2 cellular contexts compared by ENCODE assay signal in the genomic region with DNA sequence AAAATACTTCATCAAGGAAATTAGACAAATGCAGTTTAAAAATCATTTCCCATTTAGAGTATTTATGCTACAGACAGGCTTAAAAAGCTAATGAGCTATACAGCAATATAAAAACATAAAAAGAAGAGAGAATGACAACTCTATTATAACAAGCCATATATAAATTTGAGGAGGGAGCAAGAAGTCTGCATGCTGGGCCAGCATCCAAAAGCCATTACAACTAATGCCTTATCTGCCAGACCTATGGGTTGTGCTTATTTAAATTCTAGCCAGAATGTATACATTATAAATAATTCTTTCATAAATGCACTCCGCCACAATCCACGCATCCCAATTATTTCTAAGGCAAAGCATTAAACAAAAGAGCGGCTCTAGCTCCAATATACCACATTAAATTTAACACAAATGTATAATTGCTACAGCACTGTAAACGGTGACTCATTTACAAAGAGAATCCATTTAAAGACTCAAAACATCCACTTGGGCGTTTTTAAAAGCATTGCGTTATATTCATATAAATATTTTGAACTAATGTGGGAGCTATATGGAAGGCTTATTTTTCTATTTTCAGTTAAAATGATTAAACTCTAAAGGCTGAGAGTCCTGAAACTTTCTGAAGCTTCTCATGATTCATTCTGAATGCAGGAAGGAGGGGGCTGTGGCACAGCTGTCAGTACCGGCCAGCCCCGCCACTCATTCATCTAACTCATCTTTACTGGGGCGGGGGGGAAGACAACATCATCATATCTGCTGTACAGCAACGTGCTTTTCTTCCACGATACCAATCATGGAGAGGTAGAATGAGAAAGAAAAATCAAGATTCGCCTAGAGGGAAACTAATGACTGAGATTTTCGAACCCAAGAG.
TF ChIP-seq lines count a peak whose summit lies in the region.

No MANE protein-coding gene starts in this region.

TF ChIP-seq in SK-N-SH, 30 proteins besides CTCF, POLR2A, EP300 and RAD21:
- TF ChIP-seq PBX3 (IDR thresholded peaks at IDR 0.05) (peak; percentile 90), EZH2phosphoT487 (IDR thresholded peaks at IDR 0.05; ENCODE audit: borderline replicate concordance, low read depth) (no peak), SIN3A (IDR thresholded peaks at IDR 0.05; ENCODE audit: borderline replicate concordance, low read depth, low read length) (0 out of 2 replicates have a peak, but pooled peaks have one; percentile 35), TCF12 (IDR thresholded peaks at IDR 0.05) (peak; percentile 48), RCOR1 (IDR thresholded peaks at IDR 0.05; ENCODE audit: low read length) (peak; percentile 16; the same call in 1 of the 2 replicates), CHD2 (IDR thresholded peaks at IDR 0.05; ENCODE audit: low read length, partially characterized antibody) (no peak), JUND (IDR thresholded peaks at IDR 0.05) (peak; percentile 6; the same call in 1 of the 2 replicates)
- TF ChIP-seq, protein P1, sequence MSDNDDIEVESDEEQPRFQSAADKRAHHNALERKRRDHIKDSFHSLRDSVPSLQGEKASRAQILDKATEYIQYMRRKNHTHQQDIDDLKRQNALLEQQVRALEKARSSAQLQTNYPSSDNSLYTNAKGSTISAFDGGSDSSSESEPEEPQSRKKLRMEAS (IDR thresholded peaks at IDR 0.05; ENCODE audit: low read depth), result 0 out of 2 replicates have a peak, but pooled peaks have one; percentile 29
- TF ChIP-seq, protein P2, sequence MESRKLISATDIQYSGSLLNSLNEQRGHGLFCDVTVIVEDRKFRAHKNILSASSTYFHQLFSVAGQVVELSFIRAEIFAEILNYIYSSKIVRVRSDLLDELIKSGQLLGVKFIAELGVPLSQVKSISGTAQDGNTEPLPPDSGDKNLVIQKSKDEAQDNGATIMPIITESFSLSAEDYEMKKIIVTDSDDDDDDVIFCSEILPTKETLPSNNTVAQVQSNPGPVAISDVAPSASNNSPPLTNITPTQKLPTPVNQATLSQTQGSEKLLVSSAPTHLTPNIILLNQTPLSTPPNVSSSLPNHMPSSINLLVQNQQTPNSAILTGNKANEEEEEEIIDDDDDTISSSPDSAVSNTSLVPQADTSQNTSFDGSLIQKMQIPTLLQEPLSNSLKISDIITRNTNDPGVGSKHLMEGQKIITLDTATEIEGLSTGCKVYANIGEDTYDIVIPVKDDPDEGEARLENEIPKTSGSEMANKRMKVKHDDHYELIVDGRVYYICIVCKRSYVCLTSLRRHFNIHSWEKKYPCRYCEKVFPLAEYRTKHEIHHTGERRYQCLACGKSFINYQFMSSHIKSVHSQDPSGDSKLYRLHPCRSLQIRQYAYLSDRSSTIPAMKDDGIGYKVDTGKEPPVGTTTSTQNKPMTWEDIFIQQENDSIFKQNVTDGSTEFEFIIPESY (IDR thresholded peaks at IDR 0.05; ENCODE audit: borderline replicate concordance, low read depth), result no peak

TF ChIP-seq in K562, 482 proteins besides CTCF, POLR2A, EP300 and RAD21:
- TF ChIP-seq NFYB (IDR thresholded peaks at IDR 0.05; ENCODE audit: extremely low read depth, insufficient read length) (no peak), ZNF232 (CRISPR knock-in tag; IDR thresholded peaks at IDR 0.05) (no peak), ZNF584 (CRISPR knock-in tag; IDR thresholded peaks at IDR 0.05; ENCODE audit: low read depth) (no peak), ZNF398 (CRISPR knock-in tag; IDR thresholded peaks at IDR 0.05) (no peak), MEIS2 (IDR thresholded peaks at IDR 0.05; ENCODE audit: partially characterized antibody) (peak; percentile 36), TBP (optimal IDR thresholded peaks at IDR 0.05; ENCODE audit: low read depth, low read length) (no peak), ZNF507 (tag; conservative IDR thresholded peaks at IDR 0.05) (no peak), DMBX1 (CRISPR knock-in tag; IDR thresholded peaks at IDR 0.05; ENCODE audit: borderline replicate concordance) (no peak)
- TF ChIP-seq, protein P3, sequence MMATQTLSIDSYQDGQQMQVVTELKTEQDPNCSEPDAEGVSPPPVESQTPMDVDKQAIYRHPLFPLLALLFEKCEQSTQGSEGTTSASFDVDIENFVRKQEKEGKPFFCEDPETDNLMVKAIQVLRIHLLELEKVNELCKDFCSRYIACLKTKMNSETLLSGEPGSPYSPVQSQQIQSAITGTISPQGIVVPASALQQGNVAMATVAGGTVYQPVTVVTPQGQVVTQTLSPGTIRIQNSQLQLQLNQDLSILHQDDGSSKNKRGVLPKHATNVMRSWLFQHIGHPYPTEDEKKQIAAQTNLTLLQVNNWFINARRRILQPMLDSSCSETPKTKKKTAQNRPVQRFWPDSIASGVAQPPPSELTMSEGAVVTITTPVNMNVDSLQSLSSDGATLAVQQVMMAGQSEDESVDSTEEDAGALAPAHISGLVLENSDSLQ (IDR thresholded peaks at IDR 0.05), result peak; percentile 64
